In the genomic region with DNA sequence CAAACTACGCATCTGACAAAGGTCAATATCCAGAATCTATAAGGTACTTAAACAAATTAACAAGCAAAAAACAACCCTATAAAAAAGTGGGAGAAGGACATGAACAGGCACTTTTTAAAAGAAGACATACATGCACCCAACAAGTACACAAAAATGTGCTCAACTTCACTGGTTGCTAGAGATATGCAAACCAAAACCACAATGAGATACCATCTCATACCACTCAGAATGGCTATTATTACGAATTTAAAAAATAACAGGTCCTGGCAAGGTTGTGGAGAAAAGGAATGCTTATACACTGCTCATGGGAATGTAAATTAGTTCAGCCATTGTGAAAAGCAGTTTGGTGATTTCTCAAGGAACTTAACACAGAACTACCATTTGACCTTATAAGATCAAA, we compare ENCODE assay signal across 23 cellular contexts.
"Had no signal": no experiment of that assay in that cellular context is flagged by ENCODE, and none has a peak within 500 bp of the region (broad histone marks: within the 10 kb centered on the region; RNA-seq: fewer than 3 reads in every experiment).

No MANE protein-coding gene starts in this region.

- H3K4me3 Mint-ChIP-seq: activated B cell treated with CpG ODN at 0.5 μM for 24 hours; activated CD8-positive, alpha-beta T cell treated with anti-CD3 and anti-CD28 coated beads for 36 hours; activated naive CD4-positive, alpha-beta T cell treated with anti-CD3 and anti-CD28 coated beads, Interleukin-2, amount 50 U/mL, for 24 hours; activated naive CD8-positive, alpha-beta T cell treated with anti-CD3 and anti-CD28 coated beads, Interleukin-2, amount 50 U/mL, for 24 hours; brain; nephron; stimulated activated effector memory CD8-positive, alpha-beta T cell treated with anti-CD3 and anti-CD28 coated beads, Interleukin-12 subunit alpha, Interleukin-12 subunit beta, amount 100 ng/mL, for 72 hours; stimulated activated naive CD8-positive, alpha-beta T cell treated with anti-CD3 and anti-CD28 coated beads, Interleukin-15, Interleukin-2, amounts not matched to agents 100 ng/mL and 50 ng/mL, for 24 hours; type B pancreatic cell had no signal

- H3K27ac Mint-ChIP-seq: activated B cell treated with CpG ODN at 0.5 μM for 24 hours; activated CD8-positive, alpha-beta T cell treated with anti-CD3 and anti-CD28 coated beads for 36 hours; activated naive CD4-positive, alpha-beta T cell treated with anti-CD3 and anti-CD28 coated beads, Interleukin-2, amount 50 U/mL, for 24 hours; activated naive CD8-positive, alpha-beta T cell treated with anti-CD3 and anti-CD28 coated beads, Interleukin-2, amount 50 U/mL, for 24 hours; activated T-helper 2 cell treated with anti-CD3 and anti-CD28 coated beads, Interferon-gamma antibody, Interleukin-2, Interleukin-4, amounts not matched to agents 10 μg/mL and 5 μg/mL and 100 μg/mL, durations not matched to agents 14 hours and 24 hours and 36 hours; brain; nephron; stimulated activated effector memory CD8-positive, alpha-beta T cell treated with anti-CD3 and anti-CD28 coated beads, Interleukin-12 subunit alpha, Interleukin-12 subunit beta, amount 100 ng/mL, for 72 hours; stimulated activated naive CD8-positive, alpha-beta T cell treated with anti-CD3 and anti-CD28 coated beads, Interleukin-15, Interleukin-2, amounts not matched to agents 100 ng/mL and 50 ng/mL, for 24 hours; type B pancreatic cell had no signal

- H3K27me3 Mint-ChIP-seq: activated B cell treated with CpG ODN at 0.5 μM for 24 hours; activated CD8-positive, alpha-beta T cell treated with anti-CD3 and anti-CD28 coated beads for 36 hours; activated naive CD4-positive, alpha-beta T cell treated with anti-CD3 and anti-CD28 coated beads, Interleukin-2, amount 50 U/mL, for 24 hours; activated naive CD8-positive, alpha-beta T cell treated with anti-CD3 and anti-CD28 coated beads, Interleukin-2, amount 50 U/mL, for 24 hours; brain; stimulated activated naive CD8-positive, alpha-beta T cell treated with anti-CD3 and anti-CD28 coated beads, Interleukin-15, Interleukin-2, amounts not matched to agents 100 ng/mL and 50 ng/mL, for 24 hours; type B pancreatic cell had no signal

- H3K4me1 Mint-ChIP-seq: activated B cell treated with CpG ODN at 0.5 μM for 24 hours; activated naive CD4-positive, alpha-beta T cell treated with anti-CD3 and anti-CD28 coated beads, Interleukin-2, amount 50 U/mL, for 24 hours; activated naive CD8-positive, alpha-beta T cell treated with anti-CD3 and anti-CD28 coated beads, Interleukin-2, amount 50 U/mL, for 24 hours; brain; nephron; stimulated activated effector memory CD8-positive, alpha-beta T cell treated with anti-CD3 and anti-CD28 coated beads, Interleukin-12 subunit alpha, Interleukin-12 subunit beta, amount 100 ng/mL, for 72 hours had no signal

- H3K36me3 Mint-ChIP-seq: stimulated activated effector memory CD8-positive, alpha-beta T cell treated with anti-CD3 and anti-CD28 coated beads, Interleukin-12 subunit alpha, Interleukin-12 subunit beta, amount 100 ng/mL, for 72 hours had no signal

- H3K27me3 ChIP-seq: esophagus muscularis mucosa, gastrocnemius medialis, right lobe of liver, uterus had no signal

- H3K27ac ChIP-seq: esophagus muscularis mucosa, gastrocnemius medialis, left ventricle myocardium inferior, right lobe of liver, skin epidermis, thoracic aorta, uterus had no signal

- H3K4me3 ChIP-seq: esophagus muscularis mucosa, gastrocnemius medialis, left ventricle myocardium inferior, lung, right lobe of liver, skin epidermis, thoracic aorta, uterus had no signal

- H3K4me1 ChIP-seq: esophagus muscularis mucosa, gastrocnemius medialis, left ventricle myocardium inferior, right lobe of liver, uterus had no signal

- DNase-seq: activated B cell treated with CpG ODN at 0.5 μM for 24 hours; activated CD4-positive, alpha-beta T cell treated with anti-CD3 and anti-CD28 coated beads, Interleukin-2, amount 50 U/mL, for 1 hour; activated CD8-positive, alpha-beta T cell treated with anti-CD3 and anti-CD28 coated beads for 36 hours; activated naive CD8-positive, alpha-beta T cell treated with anti-CD3 and anti-CD28 coated beads, Interleukin-2, amount 50 U/mL, for 24 hours; activated T-cell treated with anti-CD3 and anti-CD28 coated beads, Interleukin-2, amount 50 U/mL, for 48 hours; central memory CD4-positive, alpha-beta T cell; gastrocnemius medialis; hippocampal formation; left ventricle myocardium inferior; right lobe of liver; stimulated activated CD4-positive, alpha-beta T cell treated with anti-CD3 and anti-CD28 coated beads, Interleukin-4, amount 100 ng/mL, for 24 hours; uterus had no signal

- H3K36me3 ChIP-seq: esophagus muscularis mucosa, gastrocnemius medialis, left ventricle myocardium inferior, right lobe of liver, thoracic aorta had no signal

- H3K9me3 ChIP-seq: esophagus muscularis mucosa, gastrocnemius medialis, right lobe of liver, thoracic aorta, uterus had no signal

- ATAC-seq: activated CD8-positive, alpha-beta T cell treated with anti-CD3 and anti-CD28 coated beads for 36 hours; activated naive CD8-positive, alpha-beta T cell treated with anti-CD3 and anti-CD28 coated beads, Interleukin-2, amount 50 U/mL, for 24 hours; gastrocnemius medialis; right lobe of liver; stimulated activated effector memory CD8-positive, alpha-beta T cell treated with anti-CD3 and anti-CD28 coated beads, Interleukin-12 subunit alpha, Interleukin-12 subunit beta, amount 100 ng/mL, for 72 hours had no signal
